In the genomic region with DNA sequence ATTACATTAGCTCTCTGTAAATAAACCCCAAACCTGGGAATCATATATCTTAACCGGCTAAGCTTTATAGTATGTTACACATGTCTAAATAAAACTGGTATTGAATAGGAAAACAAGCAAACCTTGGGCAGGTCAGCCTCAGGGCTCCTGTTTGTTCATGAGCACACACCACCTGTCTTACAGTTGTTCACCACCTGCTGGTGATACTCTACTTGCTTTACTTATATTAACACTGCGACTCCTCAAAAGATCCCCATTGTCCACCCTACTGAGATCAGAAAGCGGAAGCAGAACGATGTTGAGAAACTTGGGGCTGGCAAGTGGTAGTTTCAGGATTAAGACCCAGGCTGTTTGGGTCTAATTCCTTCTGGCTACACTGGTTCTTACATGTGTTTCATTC, we compare ENCODE assay signal across 15 cellular contexts. TPM values are rescaled to one million over a fixed set of nuclear protein-coding genes. Genes with fewer than 3 reads are reported as not detected.
"Had no signal": no experiment of that assay in that cellular context is flagged by ENCODE, and none has a peak within 500 bp of the region (broad histone marks: within the 10 kb centered on the region; RNA-seq: fewer than 3 reads in every experiment).

No MANE protein-coding gene starts in this region.

- H3K9me3 Mint-ChIP-seq: activated T-helper 17 cell treated with anti-CD3 and anti-CD28 coated beads, Interleukin-2, amount 50 U/mL, for 72 hours; memory B cell; stimulated activated effector memory CD8-positive, alpha-beta T cell treated with anti-CD3 and anti-CD28 coated beads, Interleukin-12 subunit alpha, Interleukin-12 subunit beta, amount 100 ng/mL, for 72 hours had no signal

- DNase-seq: activated CD4-positive, CD25-positive, alpha-beta regulatory T cell treated with anti-CD3 and anti-CD28 coated beads, Interleukin-2, amount 50 U/mL, for 72 hours; activated naive CD4-positive, alpha-beta T cell treated with Interleukin-2 at 50 U/mL for 16 hours; anterior cingulate cortex; cerebellar nuclear complex; effector memory CD4-positive, alpha-beta T cell; foreskin melanocyte; left ventricle myocardium superior; naive thymus-derived CD8-positive, alpha-beta T cell; stimulated activated CD4-positive, alpha-beta T cell treated with anti-CD3 and anti-CD28 coated beads, Interleukin-1b, Interleukin-23, amount 100 ng/mL, for 48 hours had no signal

- H3K36me3 Mint-ChIP-seq: memory B cell; naive thymus-derived CD8-positive, alpha-beta T cell; stimulated activated effector memory CD8-positive, alpha-beta T cell treated with anti-CD3 and anti-CD28 coated beads, Interleukin-12 subunit alpha, Interleukin-12 subunit beta, amount 100 ng/mL, for 72 hours had no signal

- H3K27me3 Mint-ChIP-seq: activated T-helper 17 cell treated with anti-CD3 and anti-CD28 coated beads, Interleukin-2, amount 50 U/mL, for 72 hours had no signal

- H3K27ac Mint-ChIP-seq: activated T-helper 17 cell treated with anti-CD3 and anti-CD28 coated beads, Interleukin-2, amount 50 U/mL, for 72 hours; memory B cell; naive thymus-derived CD8-positive, alpha-beta T cell; stimulated activated effector memory CD8-positive, alpha-beta T cell treated with anti-CD3 and anti-CD28 coated beads, Interleukin-12 subunit alpha, Interleukin-12 subunit beta, amount 100 ng/mL, for 72 hours had no signal

- H3K36me3 ChIP-seq: neutrophil had no signal

- H3K27ac ChIP-seq: epithelial cell of prostate, neutrophil, parathyroid adenoma had no signal

- H3K9me3 ChIP-seq: neutrophil had no signal

- H3K4me1 ChIP-seq: parathyroid adenoma had no signal

- H2AFZ ChIP-seq: parathyroid adenoma had no signal

- H3K79me2 ChIP-seq: parathyroid adenoma had no signal

- H3K4me3 Mint-ChIP-seq: activated T-helper 17 cell treated with anti-CD3 and anti-CD28 coated beads, Interleukin-2, amount 50 U/mL, for 72 hours; memory B cell; naive thymus-derived CD8-positive, alpha-beta T cell; stimulated activated effector memory CD8-positive, alpha-beta T cell treated with anti-CD3 and anti-CD28 coated beads, Interleukin-12 subunit alpha, Interleukin-12 subunit beta, amount 100 ng/mL, for 72 hours had no signal

- ATAC-seq: activated T-helper 17 cell treated with anti-CD3 and anti-CD28 coated beads, Interleukin-2, amount 50 U/mL, for 72 hours; left ventricle myocardium superior; naive thymus-derived CD8-positive, alpha-beta T cell; stimulated activated effector memory CD8-positive, alpha-beta T cell treated with anti-CD3 and anti-CD28 coated beads, Interleukin-12 subunit alpha, Interleukin-12 subunit beta, amount 100 ng/mL, for 72 hours had no signal

- H3K9ac ChIP-seq: parathyroid adenoma had no signal

- H3K27me3 ChIP-seq: neutrophil had no signal

RNA-seq across cellular contexts. Expression of gene CDH13, which starts 16.4 kb away (rescaled TPM):
- total RNA-seq: activated T-helper 17 cell treated with anti-CD3 and anti-CD28 coated beads, Interleukin-2, amount 50 U/mL, for 72 hours; naive thymus-derived CD8-positive, alpha-beta T cell had no signal
- polyA plus RNA-seq: naive thymus-derived CD8-positive, alpha-beta T cell had no signal
